9 cellular contexts compared by ENCODE assay signal in genomic region chr19:40219721-40220276, GRCh38. TPM values are rescaled to one million over a fixed set of nuclear protein-coding genes. Genes with fewer than 3 reads are reported as not detected.
DNase-seq lines count a peak whose midpoint lies in the region; ATAC-seq and TF ChIP-seq lines count a peak whose summit lies in the region.
"Had no signal": no experiment of that assay in that cellular context is flagged by ENCODE, and none has a peak within 500 bp of the region (broad histone marks: within the 10 kb centered on the region; RNA-seq: fewer than 3 reads in every experiment).

No MANE protein-coding gene starts in this region.

- no peak overlapping the region for H2AFZ ChIP-seq in MM.1S (ENCODE audit: low read length)

- H3K4me2 ChIP-seq in MM.1S (ENCODE audit: low read depth, low read length) = no peak overlapping the region

- in situ Hi-C loops in KBM-7 (cut with MboI; ENCODE audit: low pct_unique_long_range_greater_than_20kb, low sequenced_read_pairs) = no loop called here

- DNase-seq in DMS53 treated with DMSO at 0.1 percent for 48 hours (lab: John Stamatoyannopoulos, UW; ENCODE audit: unreplicated experiment) (peak; percentile 80), KBM-7 (peak; percentile 15), T1000 (lab: John Stamatoyannopoulos, UW) (peak; percentile 41), kidney epithelial cell (ENCODE audit: low read depth) (peak; percentile 48), COR-L47 (lab: John Stamatoyannopoulos, UW) (no peak), MM.1S (no peak)
- DNase-seq: right cardiac atrium had no signal

- no peak overlapping the region for H3K9ac ChIP-seq in MM.1S (ENCODE audit: low read length)

- TF ChIP-seq CTCF in kidney epithelial cell (IDR thresholded peaks at IDR 0.05; ENCODE audit: insufficient read depth, low read length, poor library complexity, severe bottlenecking) (no peak), MM.1S (IDR thresholded peaks at IDR 0.05; ENCODE audit: low read length) (no peak)

- no peaks in the 10 kb centered on the region for H4K20me1 ChIP-seq in MM.1S (ENCODE audit: insufficient read depth, low read length)

- ATAC-seq in HG03196 (IDR thresholded peaks at IDR 0.05; ENCODE audit: unreplicated experiment) (no peak), HG03095 (IDR thresholded peaks at IDR 0.05; ENCODE audit: unreplicated experiment) (no peak)
- ATAC-seq: right cardiac atrium had no signal

- H3K79me2 ChIP-seq in MM.1S (ENCODE audit: low read length) = no peaks in the 10 kb centered on the region

- H3F3A ChIP-seq in MM.1S (ENCODE audit: insufficient read depth, low read length) = no peaks in the 10 kb centered on the region

- H3K4me1 ChIP-seq in MM.1S (ENCODE audit: low read length) = no peaks in the 10 kb centered on the region

- no peaks in the 10 kb centered on the region for H3K9me2 ChIP-seq in MM.1S (replicated peaks; ENCODE audit: insufficient read depth, low read length)

- no peak overlapping the region for H3K4me3 ChIP-seq in kidney epithelial cell (ENCODE audit: low read depth, low read length)
- H3K4me3 ChIP-seq in MM.1S (ENCODE audit: low read length) = no peak overlapping the region

- H3K36me3 ChIP-seq in kidney epithelial cell (ENCODE audit: control insufficient read depth, insufficient read depth, low read length) (no peaks in the 10 kb centered on the region), MM.1S (replicated peaks; ENCODE audit: insufficient read depth, low read length) (no peaks in the 10 kb centered on the region)

- H3K27me3 ChIP-seq in kidney epithelial cell (ENCODE audit: control insufficient read depth, insufficient read depth, low read length) (peaks cover 45% of the 10 kb centered on the region), MM.1S (replicated peaks; ENCODE audit: insufficient read depth, low read length) (no peaks in the 10 kb centered on the region)

- H3K9me3 ChIP-seq in MM.1S (replicated peaks; ENCODE audit: insufficient read depth, low read length) = no peaks in the 10 kb centered on the region

- no peak overlapping the region for H3K27ac ChIP-seq in MM.1S (ENCODE audit: low read length)

RNA-seq across cellular contexts. Expression of gene TTC9B, which starts 1.6 kb away (rescaled TPM):
- not detected in 2 replicates for total RNA-seq in kidney epithelial cell
- total RNA-seq: right cardiac atrium had no signal

RNA-seq across cellular contexts. Expression of gene CCNP, which starts 6.7 kb away (rescaled TPM):
- total RNA-seq in kidney epithelial cell = 0.17 and 1.3 TPM in 2 replicates

RNA-seq across cellular contexts. Expression of gene MAP3K10, which starts 28.6 kb away (rescaled TPM):
- total RNA-seq in kidney epithelial cell = 13.8 and 16.8 TPM in 2 replicates

Comparison
In these comparisons a context has a peak if more than half of its experiments do, and no peak if none do; other contexts are left out.
1. DNase-seq: peak in DMS53 treated with DMSO at 0.1 percent for 48 hours (single experiment), KBM-7 (single experiment), T1000 (single experiment) and kidney epithelial cell (single experiment); none in COR-L47 (single experiment) and MM.1S (single experiment).